Comparison of ENCODE assay signal across 5 cellular contexts in the genomic region with DNA sequence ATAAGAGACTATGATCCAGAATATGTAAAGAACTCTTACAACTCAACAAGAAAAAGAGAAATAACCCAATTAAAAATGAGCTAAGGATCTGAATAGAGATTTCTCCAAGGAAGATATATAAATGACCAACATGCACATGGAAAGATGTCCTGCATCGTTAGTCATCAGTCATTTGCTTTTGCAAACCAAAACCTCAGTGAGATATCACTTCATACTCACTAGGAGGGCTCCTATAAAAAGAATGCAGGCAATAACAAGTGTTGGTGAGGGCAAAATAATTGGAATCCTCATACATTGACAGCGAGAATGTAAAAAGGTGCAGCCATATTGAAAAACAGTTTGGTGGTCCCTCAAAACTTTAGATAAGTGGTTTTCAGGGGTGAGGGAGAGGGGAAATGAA.
"Had no signal": no experiment of that assay in that cellular context is flagged by ENCODE, and none has a peak within 500 bp of the region (broad histone marks: within the 10 kb centered on the region; RNA-seq: fewer than 3 reads in every experiment).

No MANE protein-coding gene starts in this region.

- H3K36me3 Mint-ChIP-seq: IgD-negative memory B cell had no signal

- H3K27ac ChIP-seq: HL-60 had no signal

- H3K27ac Mint-ChIP-seq: IgD-negative memory B cell had no signal

- H3K4me3 Mint-ChIP-seq: IgD-negative memory B cell had no signal

- DNase-seq: IMR-90 had no signal

- ATAC-seq: HepG2, K562 had no signal

- H3K4me3 ChIP-seq: K562 had no signal

- H3K4me1 Mint-ChIP-seq: IgD-negative memory B cell had no signal
